Comparison of ENCODE assay signal across 8 cellular contexts in the genomic region with DNA sequence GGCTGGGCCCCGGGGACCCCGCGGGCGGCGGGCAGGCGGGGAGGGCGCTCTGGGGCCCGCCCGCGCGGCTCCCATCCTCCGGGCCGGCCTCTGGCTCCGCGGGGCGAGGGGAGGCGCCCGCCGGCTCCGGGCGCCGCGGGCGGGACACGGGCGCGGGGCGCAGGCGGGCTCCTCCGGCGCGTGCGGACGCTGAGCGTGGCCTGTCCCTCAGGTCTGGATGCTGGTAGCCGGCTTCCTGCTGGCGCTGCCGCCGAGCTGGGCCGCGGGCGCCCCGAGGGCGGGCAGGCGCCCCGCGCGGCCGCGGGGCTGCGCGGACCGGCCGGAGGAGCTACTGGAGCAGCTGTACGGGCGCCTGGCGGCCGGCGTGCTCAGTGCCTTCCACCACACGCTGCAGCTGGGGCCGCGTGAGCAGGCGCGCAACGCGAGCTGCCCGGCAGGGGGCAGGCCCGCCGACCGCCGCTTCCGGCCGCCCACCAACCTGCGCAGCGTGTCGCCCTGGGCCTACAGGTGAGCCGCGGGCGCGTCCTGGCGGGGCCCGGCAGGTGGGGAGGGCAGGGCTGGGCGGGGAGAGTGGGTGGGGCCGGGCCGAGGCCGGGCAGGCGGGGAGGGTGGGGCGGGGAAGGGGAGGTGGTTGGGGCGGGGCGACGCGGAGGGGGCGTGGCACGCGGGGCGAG. TPM values are rescaled to one million over a fixed set of nuclear protein-coding genes. Genes with fewer than 3 reads are reported as not detected.
DNase-seq lines count a peak whose midpoint lies in the region; ATAC-seq and TF ChIP-seq lines count a peak whose summit lies in the region.

No MANE protein-coding gene starts in this region.

- H3K4me1 ChIP-seq in PC-9 (replicated peaks; ENCODE audit: insufficient read depth) = peaks cover 14% of the 10 kb centered on the region
- peaks cover 0 to 8% of the 10 kb centered on the region in 2 donors for H3K4me1 ChIP-seq in neuronal stem cell (ENCODE audit: control insufficient read depth in 2 of 2, insufficient read depth in 1 of 2, low read depth in 1 of 2, low read length in 2 of 2)

- no peak overlapping the region for H3K4ac ChIP-seq in neuronal stem cell (ENCODE audit: low read length)

- no peaks in the 10 kb centered on the region for H3K36me3 ChIP-seq in PC-9 (ENCODE audit: low read depth)
- H3K36me3 ChIP-seq in neuronal stem cell (replicated peaks in 1 of 2; ENCODE audit: control insufficient read depth in 2 of 2, insufficient read depth in 2 of 2, low read length in 2 of 2) = no peaks in the 10 kb centered on the region

- ATAC-seq in GM19455 (IDR thresholded peaks at IDR 0.05; ENCODE audit: unreplicated experiment) (peak; percentile 86), HG03558 (IDR thresholded peaks at IDR 0.05; ENCODE audit: extremely low read depth, unreplicated experiment) (peak; percentile 77)
- ATAC-seq in activated T-cell treated with anti-CD3 and anti-CD28 coated beads, Interleukin-2, amount 50 U/mL, for 72 hours (replicated peaks in 1 of 2) = peak; percentile 91 to 92

- no peak overlapping the region for H2BK5ac ChIP-seq in neuronal stem cell (ENCODE audit: low read length)

- H3F3A ChIP-seq in PC-9 (ENCODE audit: insufficient read depth, low read depth) = peaks cover 4% of the 10 kb centered on the region; the same call in 1 of the 2 replicates

- H3K27ac Mint-ChIP-seq in activated T-cell treated with anti-CD3 and anti-CD28 coated beads, Interleukin-2, amount 50 U/mL, for 72 hours = no peak overlapping the region

- peak; percentile 85 for DNase-seq in DMS153 (lab: John Stamatoyannopoulos, UW)
- DNase-seq in PC-9 = peak; percentile 66 to 87
- peak; percentile 84 to 86 for DNase-seq in activated T-cell treated with anti-CD3 and anti-CD28 coated beads, Interleukin-2, amount 50 U/mL, for 72 hours
- peak; percentile 73 for DNase-seq in fibroblast of the aortic adventitia (ENCODE audit: low read depth)
- peak; percentile 67 for DNase-seq in neuronal stem cell (ENCODE audit: low spot score)
- peak; percentile 58 for DNase-seq in superior temporal gyrus (ENCODE audit: extremely low spot score)

- 0 out of 2 replicates have a peak, but pooled peaks cover 6% of the 10 kb centered on the region for H3K79me2 ChIP-seq in PC-9 (ENCODE audit: low read depth)

- H3K14ac ChIP-seq in neuronal stem cell (ENCODE audit: low read length) = no peak overlapping the region

- H3K36me3 Mint-ChIP-seq in activated T-cell treated with anti-CD3 and anti-CD28 coated beads, Interleukin-2, amount 50 U/mL, for 72 hours (ENCODE audit: insufficient read depth in 2 of 2) = no peaks in the 10 kb centered on the region

- H4K20me1 ChIP-seq in PC-9 (ENCODE audit: insufficient read depth) = no peaks in the 10 kb centered on the region

- H3K27ac ChIP-seq in PC-9 (no peak overlapping the region), neuronal stem cell (replicated peaks; ENCODE audit: low read length) (no peak overlapping the region)

- no peak overlapping the region for H2BK12ac ChIP-seq in neuronal stem cell (ENCODE audit: low read length)

- H3K79me1 ChIP-seq in neuronal stem cell (ENCODE audit: low read depth, low read length) = no peaks in the 10 kb centered on the region

- no peak overlapping the region for H4K91ac ChIP-seq in neuronal stem cell (ENCODE audit: low read depth, low read length, poor library complexity)

- WGBS in neuronal stem cell (ENCODE audit: extremely low coverage in 2 of 2, insufficient read length in 2 of 2, insufficient replicate concordance in 1 of 2), 2 donors = no CpG with 5 or more reads among the region's 96 CpGs

- no peak overlapping the region for H3K9ac ChIP-seq in neuronal stem cell (ENCODE audit: low read depth, low read length, poor library complexity)

- no peak overlapping the region for H2AFZ ChIP-seq in PC-9
- H2AFZ ChIP-seq in neuronal stem cell (ENCODE audit: low read length) = peak overlapping the region; percentile 83

- H3K18ac ChIP-seq in neuronal stem cell (ENCODE audit: low read length) = peak overlapping the region; percentile 77

- H4K8ac ChIP-seq in neuronal stem cell (ENCODE audit: low read depth, low read length) = no peak overlapping the region

- CTCF ChIA-PET in PC-9 (lab: Charles Lee) = no interaction called here

- H3K27me3 ChIP-seq in PC-9 (ENCODE audit: insufficient read depth, low read depth) = no peaks in the 10 kb centered on the region
- peaks cover 0 to 4% (median 0%) of the 10 kb centered on the region in 3 experiments for H3K27me3 ChIP-seq in neuronal stem cell (ENCODE audit: control insufficient read depth in 3 of 3, insufficient read depth in 3 of 3, low read depth in 1 of 3, low read length in 3 of 3)

- H3K9me2 ChIP-seq in PC-9 (ENCODE audit: insufficient read depth) = no peaks in the 10 kb centered on the region

- no peak overlapping the region for H2BK120ac ChIP-seq in neuronal stem cell (ENCODE audit: low read depth, low read length)

- POLR2A ChIA-PET in PC-9 (lab: Charles Lee; ENCODE audit: unreplicated experiment) = no interaction called here

- H2AK5ac ChIP-seq in neuronal stem cell (ENCODE audit: low read depth, low read length) = no peak overlapping the region

- H3K4me3 ChIP-seq in PC-9 (no peak overlapping the region; the same call in 1 of the 2 replicates), fibroblast of the aortic adventitia (ENCODE audit: low read depth, low read length) (peak overlapping the region; percentile 72), neuronal stem cell (ENCODE audit: low read length in 2 of 2) (peak overlapping the region; percentile 81 to 82)

- peaks cover 17% of the 10 kb centered on the region for H3K4me1 Mint-ChIP-seq in activated T-cell treated with anti-CD3 and anti-CD28 coated beads, Interleukin-2, amount 50 U/mL, for 72 hours (ENCODE audit: low read depth)

- H3K9me3 Mint-ChIP-seq in activated T-cell treated with anti-CD3 and anti-CD28 coated beads, Interleukin-2, amount 50 U/mL, for 72 hours = no peaks in the 10 kb centered on the region

- H3K27me3 Mint-ChIP-seq in activated T-cell treated with anti-CD3 and anti-CD28 coated beads, Interleukin-2, amount 50 U/mL, for 72 hours (ENCODE audit: low read depth) = peaks cover 25% of the 10 kb centered on the region

- no peak overlapping the region for H2BK15ac ChIP-seq in neuronal stem cell (ENCODE audit: low read length)

- H3K4me2 ChIP-seq in PC-9 (no peak overlapping the region), neuronal stem cell (ENCODE audit: insufficient read depth, low read length, poor library complexity, severe bottlenecking) (peak overlapping the region; percentile 51)

- H3K23ac ChIP-seq in neuronal stem cell (ENCODE audit: low read depth, low read length, poor library complexity) = no peak overlapping the region

- no peak overlapping the region for H3K4me3 Mint-ChIP-seq in activated T-cell treated with anti-CD3 and anti-CD28 coated beads, Interleukin-2, amount 50 U/mL, for 72 hours

- no peaks in the 10 kb centered on the region for H3K9me3 ChIP-seq in PC-9 (ENCODE audit: insufficient read depth, low read depth)
- no peaks in the 10 kb centered on the region for H3K9me3 ChIP-seq in neuronal stem cell (replicated peaks in 1 of 2; ENCODE audit: control insufficient read depth in 2 of 2, insufficient read depth in 1 of 2, low read depth in 1 of 2, low read length in 2 of 2)

- intact Hi-C loops in PC-9 (cut with micrococcal nuclease; ENCODE audit: unreplicated experiment) = loop anchor here (5.0 kb wide), 1 partner anchor 593 kb away; no protein-coding TSS in a partner anchor

- BruUV-seq in PC-9 (replicated peaks; lab: Mats Ljungman, UMichigan) = no TSS peak

- TF ChIP-seq CTCF in PC-9 (conservative IDR thresholded peaks at IDR 0.05) = no peak; the same call in 1 of the 2 replicates
- TF ChIP-seq CTCF in fibroblast of the aortic adventitia (IDR thresholded peaks at IDR 0.05; ENCODE audit: insufficient read depth, low read length) = peak; percentile 55

RNA-seq across cellular contexts. Expression of gene IL17D, which starts 0.4 kb away (rescaled TPM):
- total RNA-seq in PC-9 (2021) (0.35 and 0.37 TPM in 2 replicates), fibroblast of the aortic adventitia (ENCODE audit: low replicate concordance) (1.6 and 5.0 TPM in 2 replicates)
- under 1 TPM; 0.30 to 0.77 TPM for total RNA-seq in activated T-cell treated with anti-CD3 and anti-CD28 coated beads, Interleukin-2, amount 50 U/mL, for 72 hours
- 2.3 TPM for polyA plus RNA-seq in neuronal stem cell (2013, experiment 1 of 2)
- polyA plus RNA-seq in neuronal stem cell (2013, experiment 2 of 2) = 2.1 TPM
